Comparison of ENCODE assay signal across 13 cellular contexts in the genomic region with DNA sequence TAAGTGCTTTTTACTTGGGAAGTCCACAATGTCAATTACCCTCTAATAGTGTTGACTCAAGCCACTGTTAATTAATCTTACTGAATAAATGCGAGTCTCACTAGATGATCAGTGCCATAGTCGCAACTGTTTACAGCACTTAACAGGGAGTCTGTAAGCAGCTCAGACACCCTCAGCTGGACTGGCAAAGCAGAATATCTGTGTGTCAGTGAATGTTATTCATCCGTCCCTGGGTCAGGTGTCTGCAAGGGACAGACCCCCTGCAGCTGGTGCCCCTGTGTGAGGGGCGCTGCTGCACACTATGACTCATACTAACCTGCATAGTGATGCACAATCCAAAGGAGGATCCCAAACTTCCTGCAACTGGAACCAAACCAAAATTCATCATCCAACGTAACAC.
"Had no signal": no experiment of that assay in that cellular context is flagged by ENCODE, and none has a peak within 500 bp of the region (broad histone marks: within the 10 kb centered on the region; RNA-seq: fewer than 3 reads in every experiment).

No MANE protein-coding gene starts in this region.

- DNase-seq: activated CD4-positive, alpha-beta memory T cell treated with anti-CD3 and anti-CD28 coated beads, Interleukin-2, amount 10 ng/mL, durations not matched to agents 7 days and 5 days; activated CD4-positive, alpha-beta T cell treated with anti-CD3 and anti-CD28 coated beads for 36 hours; activated CD8-positive, alpha-beta memory T cell treated with anti-CD3 and anti-CD28 coated beads, Interleukin-2, amount 50 U/mL, for 4 hours; activated naive CD8-positive, alpha-beta T cell treated with anti-CD3 and anti-CD28 coated beads, Interleukin-2, amount 10 ng/mL, durations not matched to agents 7 days and 5 days; aorta; dorsolateral prefrontal cortex; foreskin keratinocyte; immature natural killer cell; lower lobe of right lung; midbrain; pancreas; stimulated activated CD4-positive, alpha-beta T cell treated with anti-CD3 and anti-CD28 coated beads, Interleukin-4, amount 100 ng/mL, for 24 hours; stimulated activated naive CD8-positive, alpha-beta T cell treated with anti-CD3 and anti-CD28 coated beads, Interleukin-15, amount 100 ng/mL, for 72 hours had no signal

- ATAC-seq: activated CD4-positive, alpha-beta T cell treated with anti-CD3 and anti-CD28 coated beads for 36 hours; lower lobe of right lung; stimulated activated naive CD8-positive, alpha-beta T cell treated with anti-CD3 and anti-CD28 coated beads, Interleukin-15, amount 100 ng/mL, for 72 hours had no signal
